8 cellular contexts compared by ENCODE assay signal in the genomic region with DNA sequence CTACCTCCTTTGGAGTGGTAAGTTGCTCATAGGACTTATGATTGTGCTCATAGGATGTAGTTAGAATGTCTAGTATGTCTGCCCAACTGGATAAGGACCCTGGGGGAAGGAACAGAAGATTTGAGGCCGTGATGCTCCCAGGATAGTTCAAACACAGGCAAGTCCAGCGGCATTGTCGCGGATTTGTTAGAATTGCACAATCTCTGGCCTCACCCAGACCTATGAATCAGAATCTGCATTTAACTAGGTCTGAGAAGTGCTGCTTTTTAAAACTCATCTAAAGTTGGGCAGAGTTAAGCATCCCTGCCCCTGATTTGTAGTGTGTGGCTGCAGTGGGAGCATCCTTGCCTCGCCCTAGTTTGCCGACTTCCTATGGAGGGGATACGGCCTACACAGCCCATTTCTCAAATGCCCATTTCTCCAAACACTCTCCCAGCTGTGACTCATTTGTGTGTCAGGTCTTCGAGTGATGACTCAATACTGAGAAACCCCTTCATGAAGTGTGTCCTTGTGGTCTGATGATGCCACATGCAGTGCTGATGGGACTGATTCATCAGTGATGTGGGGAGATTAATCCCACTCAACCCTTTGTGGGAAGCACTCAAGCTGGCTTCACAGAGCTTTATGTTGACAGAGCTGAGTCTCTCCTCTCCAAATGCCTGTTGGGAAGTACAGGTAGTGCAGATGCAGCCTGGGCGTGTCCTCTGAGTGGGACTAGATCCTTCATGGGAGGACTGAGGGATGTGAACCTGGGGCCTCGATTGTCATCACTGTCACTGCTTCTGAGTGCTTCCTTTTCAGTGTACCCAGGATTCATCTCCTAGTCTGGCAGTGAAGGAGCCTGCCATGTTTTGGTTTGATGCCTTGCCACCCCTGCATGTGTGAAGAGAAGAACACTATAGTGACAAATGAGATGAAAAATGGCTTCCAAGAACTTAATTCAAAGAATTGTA. TPM values are rescaled to one million over a fixed set of nuclear protein-coding genes. Genes with fewer than 3 reads are reported as not detected.
DNase-seq lines count a peak whose midpoint lies in the region; ATAC-seq and FAIRE-seq lines count a peak whose summit lies in the region.

No MANE protein-coding gene starts in this region.

- ATAC-seq in activated T-cell treated with anti-CD3 and anti-CD28 coated beads, Interleukin-2, amount 50 U/mL, for 72 hours (replicated peaks in 1 of 2) = peak; percentile 97
- no peak for ATAC-seq in left lobe of liver

- H3K36me3 ChIP-seq in MG63 = no peaks in the 10 kb centered on the region

- DNase-seq in Ammon's horn (ENCODE audit: low spot score) (peak; percentile 22), MG63 (peak; percentile 81), myocyte (ENCODE audit: low read depth) (peak; percentile 97), NCI-H1436 treated with DMSO at 0.1 percent for 48 hours (lab: John Stamatoyannopoulos, UW) (no peak), NCI-H446 treated with DMSO at 0.1 percent for 48 hours (lab: John Stamatoyannopoulos, UW) (no peak), left lobe of liver (ENCODE audit: low spot score) (no peak), GM19239 (ENCODE audit: insufficient read length, low spot score) (no peak)
- peak; percentile 57 to 70 for DNase-seq in activated T-cell treated with anti-CD3 and anti-CD28 coated beads, Interleukin-2, amount 50 U/mL, for 72 hours

- no peaks in the 10 kb centered on the region for H3K27me3 ChIP-seq in MG63

- H3K4me1 Mint-ChIP-seq in activated T-cell treated with anti-CD3 and anti-CD28 coated beads, Interleukin-2, amount 50 U/mL, for 72 hours (ENCODE audit: low read depth) = peaks cover 21% of the 10 kb centered on the region

- peaks cover 29% of the 10 kb centered on the region for H3K27me3 Mint-ChIP-seq in activated T-cell treated with anti-CD3 and anti-CD28 coated beads, Interleukin-2, amount 50 U/mL, for 72 hours (ENCODE audit: low read depth)

- no peak for FAIRE-seq in GM19239 (lab: Jason Lieb, UNC)

- H3K9me3 Mint-ChIP-seq in activated T-cell treated with anti-CD3 and anti-CD28 coated beads, Interleukin-2, amount 50 U/mL, for 72 hours = no peaks in the 10 kb centered on the region

- H3K27ac Mint-ChIP-seq in activated T-cell treated with anti-CD3 and anti-CD28 coated beads, Interleukin-2, amount 50 U/mL, for 72 hours = peak overlapping the region; percentile 61

- no peaks in the 10 kb centered on the region for H3K36me3 Mint-ChIP-seq in activated T-cell treated with anti-CD3 and anti-CD28 coated beads, Interleukin-2, amount 50 U/mL, for 72 hours (ENCODE audit: insufficient read depth in 2 of 2)

- H3K4me3 Mint-ChIP-seq in activated T-cell treated with anti-CD3 and anti-CD28 coated beads, Interleukin-2, amount 50 U/mL, for 72 hours = peak overlapping the region in 1 of 2 donors; percentile 13

- no peaks in the 10 kb centered on the region for H3K9me3 ChIP-seq in MG63

- no peak overlapping the region for H3K4me3 ChIP-seq in MG63

RNA-seq across cellular contexts. Expression of gene SMIM21, which starts 18.7 kb away (rescaled TPM):
- not detected in 2 replicates for total RNA-seq in MG63 (2014; rRNA removed; shearing (Covaris generic); ENCODE audit: low replicate concordance)
- total RNA-seq in activated T-cell treated with anti-CD3 and anti-CD28 coated beads, Interleukin-2, amount 50 U/mL, for 72 hours = not detected
- total RNA-seq in myocyte (not detected in 2 replicates), left lobe of liver (not detected)
- not detected for polyA plus RNA-seq in myocyte (2012)

Comparison
In these comparisons a context has a peak if more than half of its experiments do, and no peak if none do; other contexts are left out.
1. DNase-seq: peak in Ammon's horn (single experiment), MG63 (single experiment), activated T-cell treated with anti-CD3 and anti-CD28 coated beads, Interleukin-2, amount 50 U/mL, for 72 hours (2 of 2) and myocyte (single experiment); none in NCI-H1436 treated with DMSO at 0.1 percent for 48 hours (single experiment), NCI-H446 treated with DMSO at 0.1 percent for 48 hours (single experiment), left lobe of liver (single experiment) and GM19239 (single experiment).